In genomic region chr20:22921595-22922421, GRCh38 we compare ENCODE assay signal across 1 cellular context.
TF ChIP-seq lines count a peak whose summit lies in the region.

No MANE protein-coding gene starts in this region.

TF ChIP-seq in HepG2, 621 proteins besides CTCF, POLR2A, EP300 and RAD21 (continued from another document):
- TF ChIP-seq JDP2 (CRISPR knock-in tag; IDR thresholded peaks at IDR 0.05; ENCODE audit: borderline replicate concordance) (no peak), SIX4 (CRISPR knock-in tag; IDR thresholded peaks at IDR 0.05) (no peak), ZNF24 (IDR thresholded peaks at IDR 0.05) (no peak), SMAD9 (CRISPR knock-in tag; IDR thresholded peaks at IDR 0.05) (no peak), ZNF570 (CRISPR knock-in tag; IDR thresholded peaks at IDR 0.05; ENCODE audit: borderline replicate concordance) (no peak)
